ENCODE assay signal across 12 cellular contexts in genomic region chr1:40133122-40133665, GRCh38. TPM values are rescaled to one million over a fixed set of nuclear protein-coding genes. Genes with fewer than 3 reads are reported as not detected.
A peak's percentile ranks its signal among the peaks of the same experiment; 100 is the strongest.
DNase-seq lines count a peak whose midpoint lies in the region; ATAC-seq and TF ChIP-seq lines count a peak whose summit lies in the region.
"Had no signal": no experiment of that assay in that cellular context is flagged by ENCODE, and none has a peak within 500 bp of the region (broad histone marks: within the 10 kb centered on the region; RNA-seq: fewer than 3 reads in every experiment).

No MANE protein-coding gene starts in this region.

- H3K4me3 ChIP-seq in astrocyte of the cerebellum (ENCODE audit: low read depth, low read length), result peak overlapping the region; percentile 27
- H3K4me3 ChIP-seq in suprapubic skin, result peak overlapping the region; percentile 29
- H3K4me3 ChIP-seq: SJCRH30 had no signal

- in situ Hi-C loops in astrocyte of the cerebellum (cut with HindIII; ENCODE audit: low sequenced_read_pairs), result no loop called here

- H3K36me3 ChIP-seq in suprapubic skin, result no peaks in the 10 kb centered on the region
- H3K36me3 ChIP-seq: esophagus squamous epithelium, SJCRH30 had no signal

- whole genome bisulfite sequencing in suprapubic skin, result 58% methylated on average over 31 of the region's 33 CpGs

- no peak for TF ChIP-seq EP300 in suprapubic skin (IDR thresholded peaks at IDR 0.05)

- no peaks in the 10 kb centered on the region for H3K9me3 ChIP-seq in suprapubic skin
- H3K9me3 ChIP-seq: esophagus squamous epithelium, SJCRH30 had no signal

- peaks cover 14% of the 10 kb centered on the region for H3K27me3 ChIP-seq in suprapubic skin
- H3K27me3 ChIP-seq: SJCRH30 had no signal

- TF ChIP-seq POLR2A in suprapubic skin (IDR thresholded peaks at IDR 0.05), result no peak

- no peak for TF ChIP-seq CTCF in astrocyte of the cerebellum (IDR thresholded peaks at IDR 0.05; ENCODE audit: low read depth, low read length, missing control alignments)
- TF ChIP-seq CTCF in suprapubic skin (IDR thresholded peaks at IDR 0.05), result no peak

- no peak overlapping the region for H3K27ac ChIP-seq in suprapubic skin
- H3K27ac ChIP-seq: esophagus squamous epithelium, SJCRH30 had no signal

- DNase-seq in GM03348 (ENCODE audit: low spot score), result peak; percentile 17
- no peak for DNase-seq in astrocyte of the cerebellum (ENCODE audit: low read depth)
- DNase-seq in iris pigment epithelial cell (ENCODE audit: low read depth), result peak; percentile 24
- no peak for DNase-seq in suprapubic skin (ENCODE audit: low spot score in 2 of 2)
- DNase-seq in ecto neural progenitor cell (ENCODE audit: low spot score), result no peak
- DNase-seq: activated naive CD4-positive, alpha-beta T cell treated with Interleukin-2 at 50 U/mL for 16 hours; Calu3; esophagus squamous epithelium had no signal

- ATAC-seq in GM21723 (IDR thresholded peaks at IDR 0.05; ENCODE audit: unreplicated experiment), result no peak
- ATAC-seq in GM18519 (IDR thresholded peaks at IDR 0.05; ENCODE audit: low FRiP score, unreplicated experiment), result no peak
- ATAC-seq: stimulated activated effector memory CD8-positive, alpha-beta T cell treated with anti-CD3 and anti-CD28 coated beads, Interleukin-12 subunit alpha, Interleukin-12 subunit beta, amount 100 ng/mL, for 72 hours had no signal

- H3K4me1 ChIP-seq in suprapubic skin, result peaks cover 6% of the 10 kb centered on the region
- H3K4me1 ChIP-seq: SJCRH30 had no signal

RNA-seq across cellular contexts. Expression of gene RLF, which starts 28.0 kb away (rescaled TPM):
- total RNA-seq in suprapubic skin, result 10 to 100 TPM; 17.3 to 32.9 (median 21.3) TPM

RNA-seq across cellular contexts. Expression of gene PPT1, which starts 36.1 kb away (rescaled TPM):
- 10 to 100 TPM; 33.5 to 57.7 (median 42.6) TPM for total RNA-seq in suprapubic skin

Comparison
In these comparisons a context has a peak if more than half of its experiments do, and no peak if none do; other contexts are left out.
1. DNase-seq: peak in GM03348 (single experiment) and iris pigment epithelial cell (single experiment); none in astrocyte of the cerebellum (single experiment), suprapubic skin (0 of 2) and ecto neural progenitor cell (single experiment).